26 cellular contexts compared by ENCODE assay signal in the genomic region with DNA sequence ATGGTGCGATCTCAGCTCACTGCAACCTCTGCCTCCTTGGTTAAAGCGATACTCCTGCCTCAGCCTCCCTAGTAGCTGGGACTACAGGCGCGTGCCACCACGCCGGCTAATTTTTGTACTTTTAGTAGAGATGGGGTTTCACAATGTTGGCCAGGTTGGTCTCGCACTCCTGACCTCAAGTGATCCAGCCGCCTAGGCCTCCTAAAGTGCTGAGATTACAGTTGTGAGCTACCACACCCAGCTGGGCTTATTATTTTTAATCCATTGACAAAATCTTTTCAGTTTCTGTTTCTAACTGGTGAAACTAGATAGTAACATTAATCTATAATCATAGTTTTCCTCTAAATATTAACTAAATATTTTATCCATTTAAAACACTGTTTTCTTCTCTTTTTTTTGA. TPM values are rescaled to one million over a fixed set of nuclear protein-coding genes. Genes with fewer than 3 reads are reported as not detected.
DNase-seq lines count a peak whose midpoint lies in the region; ATAC-seq and TF ChIP-seq lines count a peak whose summit lies in the region.
"Had no signal": no experiment of that assay in that cellular context is flagged by ENCODE, and none has a peak within 500 bp of the region (broad histone marks: within the 10 kb centered on the region; RNA-seq: fewer than 3 reads in every experiment).

No MANE protein-coding gene starts in this region.

- no peaks in the 10 kb centered on the region for H4K20me1 ChIP-seq in OCI-LY1 (ENCODE audit: insufficient read depth, low read length)

- DNase-seq in mucosa of descending colon (peak in 2 of 3 donors; percentile 6 to 18), midbrain (lab: John Stamatoyannopoulos, UW) (no peak), brain microvascular endothelial cell (no peak), middle frontal gyrus (ENCODE audit: extremely low spot score, low spot score) (no peak)
- DNase-seq in stimulated activated naive B cell treated with anti-CD40 and anti-IgM and Interleukin-4, amounts not matched to agents 10 μg/mL and 1 μg/mL and 100 μg/mL, for 72 hours, result no peak
- DNase-seq: activated CD4-positive, alpha-beta T cell treated with anti-CD3 and anti-CD28 coated beads, Interleukin-2, amount 50 U/mL, for 48 hours; activated naive CD4-positive, alpha-beta T cell treated with anti-CD3 and anti-CD28 coated beads, Interleukin-2, amount 50 U/mL, for 16 hours; Calu3; DND-41; HFFc6; lower lobe of right lung; NCI-H1436; NCI-H2107; T-helper 17 cell; upper lobe of right lung had no signal

- peaks cover 23 to 35% of the 10 kb centered on the region in 2 donors for H3K36me3 Mint-ChIP-seq in stimulated activated naive B cell treated with anti-CD40 and anti-IgM and Interleukin-4, amounts not matched to agents 10 μg/mL and 1 μg/mL and 100 μg/mL, for 72 hours

- peak overlapping the region; percentile 57 for H3K27ac Mint-ChIP-seq in stimulated activated naive B cell treated with anti-CD40 and anti-IgM and Interleukin-4, amounts not matched to agents 10 μg/mL and 1 μg/mL and 100 μg/mL, for 72 hours
- H3K27ac Mint-ChIP-seq: activated T-helper 1 cell treated with anti-CD3 and anti-CD28 coated beads, Interleukin-12 subunit alpha, Interleukin-12 subunit beta, Interleukin-2, Interleukin-4 antibody, amounts not matched to agents 30 ng/mL and 10 ng/mL and 1 ng/mL, durations not matched to agents 14 hours and 24 hours and 36 hours; HFFc6 had no signal

- intact Hi-C loops in mucosa of descending colon (cut with DNase I, micrococcal nuclease), result no loop called here

- in situ Hi-C loops in brain microvascular endothelial cell (cut with HindIII; ENCODE audit: low pct_ligation_motif_present, low sequenced_read_pairs), result no loop called here

- no peak overlapping the region for H3K9ac ChIP-seq in OCI-LY1 (ENCODE audit: low read length)

- peaks cover 5% of the 10 kb centered on the region; the same call in 1 of the 2 replicates for H3K79me2 ChIP-seq in OCI-LY1 (ENCODE audit: insufficient read depth, low read length)

- H3K27me3 ChIP-seq in OCI-LY1 (ENCODE audit: insufficient read depth, low read length) (no peaks in the 10 kb centered on the region), brain microvascular endothelial cell (replicated peaks) (no peaks in the 10 kb centered on the region)
- H3K27me3 ChIP-seq: upper lobe of right lung had no signal

- no peaks in the 10 kb centered on the region for H3K27me3 Mint-ChIP-seq in stimulated activated naive B cell treated with anti-CD40 and anti-IgM and Interleukin-4, amounts not matched to agents 10 μg/mL and 1 μg/mL and 100 μg/mL, for 72 hours
- H3K27me3 Mint-ChIP-seq: T-helper 17 cell had no signal

- no peak overlapping the region for H3K4me2 ChIP-seq in OCI-LY1 (ENCODE audit: low read length)

- no peak overlapping the region for H3K4me3 ChIP-seq in OCI-LY1 (ENCODE audit: low read depth, low read length, poor library complexity, severe bottlenecking)
- H3K4me3 ChIP-seq in mucosa of descending colon, result no peak overlapping the region
- no peak overlapping the region for H3K4me3 ChIP-seq in brain microvascular endothelial cell (ENCODE audit: low read depth, low read length)
- H3K4me3 ChIP-seq: GM23248, lower lobe of right lung, prostate gland, skin epidermis, upper lobe of right lung had no signal

- no peak for ATAC-seq in mucosa of descending colon
- ATAC-seq in stimulated activated naive B cell treated with anti-CD40 and anti-IgM and Interleukin-4, amounts not matched to agents 10 μg/mL and 1 μg/mL and 100 μg/mL, for 72 hours (replicated peaks), result no peak
- ATAC-seq: activated CD4-positive, CD25-positive, alpha-beta regulatory T cell treated with anti-CD3 and anti-CD28 coated beads, Interleukin-2, amount 50 U/mL, for 24 hours; lower lobe of right lung; SK-N-SH treated with all-trans-retinoic acid at 6 μM for 48 hours; T-helper 17 cell; upper lobe of right lung had no signal

- TF ChIP-seq CTCF in OCI-LY1 (IDR thresholded peaks at IDR 0.05; ENCODE audit: low read length), result no peak
- TF ChIP-seq CTCF in mucosa of descending colon (IDR thresholded peaks at IDR 0.05), result no peak
- TF ChIP-seq CTCF in brain microvascular endothelial cell (IDR thresholded peaks at IDR 0.05; ENCODE audit: low read depth, low read length, missing control alignments), result no peak

- peak overlapping the region in 1 of 2 donors; percentile 51 for H3K4me3 Mint-ChIP-seq in stimulated activated naive B cell treated with anti-CD40 and anti-IgM and Interleukin-4, amounts not matched to agents 10 μg/mL and 1 μg/mL and 100 μg/mL, for 72 hours
- H3K4me3 Mint-ChIP-seq: activated T-helper 1 cell treated with anti-CD3 and anti-CD28 coated beads, Interleukin-12 subunit alpha, Interleukin-12 subunit beta, Interleukin-2, Interleukin-4 antibody, amounts not matched to agents 30 ng/mL and 10 ng/mL and 1 ng/mL, durations not matched to agents 14 hours and 24 hours and 36 hours; CD14-positive monocyte; HFFc6; T-helper 17 cell had no signal

- peaks cover 0 to under 1% of the 10 kb centered on the region in 2 donors for H3K9me3 Mint-ChIP-seq in stimulated activated naive B cell treated with anti-CD40 and anti-IgM and Interleukin-4, amounts not matched to agents 10 μg/mL and 1 μg/mL and 100 μg/mL, for 72 hours
- H3K9me3 Mint-ChIP-seq: activated T-helper 1 cell treated with anti-CD3 and anti-CD28 coated beads, Interleukin-12 subunit alpha, Interleukin-12 subunit beta, Interleukin-2, Interleukin-4 antibody, amounts not matched to agents 30 ng/mL and 10 ng/mL and 1 ng/mL, durations not matched to agents 14 hours and 24 hours and 36 hours; HFFc6 had no signal

- H3K9me3 ChIP-seq in OCI-LY1 (ENCODE audit: low read length) (no peaks in the 10 kb centered on the region), mucosa of descending colon (no peaks in the 10 kb centered on the region)
- H3K9me3 ChIP-seq: lower lobe of right lung, prostate gland, upper lobe of right lung had no signal

- no peaks in the 10 kb centered on the region for H3F3A ChIP-seq in OCI-LY1 (ENCODE audit: insufficient read depth, low read length)

- H3K36me3 ChIP-seq in OCI-LY1 (ENCODE audit: insufficient read depth, low read length) (peaks cover 5% of the 10 kb centered on the region; the same call in 1 of the 2 replicates), mucosa of descending colon (ENCODE audit: low read depth) (no peaks in the 10 kb centered on the region), brain microvascular endothelial cell (replicated peaks) (no peaks in the 10 kb centered on the region)
- H3K36me3 ChIP-seq: lower lobe of right lung, prostate gland, upper lobe of right lung had no signal

- no peak overlapping the region for H2AFZ ChIP-seq in OCI-LY1 (ENCODE audit: low read length)
- H2AFZ ChIP-seq: GM23248 had no signal

- no peaks in the 10 kb centered on the region for H3K9me2 ChIP-seq in OCI-LY1 (ENCODE audit: low read depth, low read length)

- H3K4me1 Mint-ChIP-seq in stimulated activated naive B cell treated with anti-CD40 and anti-IgM and Interleukin-4, amounts not matched to agents 10 μg/mL and 1 μg/mL and 100 μg/mL, for 72 hours, result peaks cover 17 to 50% of the 10 kb centered on the region in 2 donors

- H3K4me1 ChIP-seq in OCI-LY1 (ENCODE audit: insufficient read depth, low read length, severe bottlenecking) (peaks cover 17% of the 10 kb centered on the region), mucosa of descending colon (ENCODE audit: low read depth) (peaks cover 6% of the 10 kb centered on the region)
- H3K4me1 ChIP-seq: prostate gland had no signal

- H3K27ac ChIP-seq in OCI-LY1 (ENCODE audit: low read depth, low read length, poor library complexity, severe bottlenecking), result peak overlapping the region; percentile 53
- peak overlapping the region; percentile 70 for H3K27ac ChIP-seq in cingulate gyrus (ENCODE audit: low read depth, low read length)
- H3K27ac ChIP-seq in brain microvascular endothelial cell, result no peak overlapping the region
- H3K27ac ChIP-seq: HL-60, lower lobe of right lung, prostate gland had no signal

RNA-seq across cellular contexts. Expression of a gene that starts 5.9 kb away (rescaled TPM):
- total RNA-seq in mucosa of descending colon, result 100 to 1,000 TPM in 1 of 3 donors, 10 to 100 TPM in 2; 87.1 to 129 (median 99.1) TPM

RNA-seq across cellular contexts. Expression of a gene that starts 11.3 kb away (rescaled TPM):
- 10 to 100 TPM; 47.8 to 86.8 (median 67.2) TPM for total RNA-seq in mucosa of descending colon

RNA-seq across cellular contexts. Expression of a gene that starts 35.2 kb away (rescaled TPM):
- total RNA-seq in mucosa of descending colon, result 10 to 100 TPM in 1 of 3 donors, 1 to 10 TPM in 2; 2.6 to 10.0 (median 8.1) TPM
- total RNA-seq: OCI-LY7, T-helper 17 cell had no signal

RNA-seq across cellular contexts. Expression of a gene that starts 39.8 kb away (rescaled TPM):
- total RNA-seq in mucosa of descending colon, result 1 to 10 TPM; 1.7 to 6.8 (median 1.9) TPM
- total RNA-seq: activated T-helper 1 cell treated with anti-CD3 and anti-CD28 coated beads, Interleukin-12 subunit alpha, Interleukin-12 subunit beta, Interleukin-2, Interleukin-4 antibody, amounts not matched to agents 30 ng/mL and 10 ng/mL and 1 ng/mL, durations not matched to agents 14 hours and 24 hours and 36 hours; Calu3; HFFc6; lower lobe of right lung; OCI-LY7; T-helper 17 cell had no signal

RNA-seq across cellular contexts. Expression of a gene that starts 42.4 kb away (rescaled TPM):
- 1 to 10 TPM in 2 of 3 donors, under 1 TPM in 1; 0.23 to 2.8 (median 1.3) TPM for total RNA-seq in mucosa of descending colon
- total RNA-seq: activated T-helper 1 cell treated with anti-CD3 and anti-CD28 coated beads, Interleukin-12 subunit alpha, Interleukin-12 subunit beta, Interleukin-2, Interleukin-4 antibody, amounts not matched to agents 30 ng/mL and 10 ng/mL and 1 ng/mL, durations not matched to agents 14 hours and 24 hours and 36 hours; Calu3; GM23248; HFFc6; lower lobe of right lung; OCI-LY7 had no signal

Comparison
In these comparisons a context has a peak if more than half of its experiments do, and no peak if none do; other contexts are left out.
1. DNase-seq: peak in mucosa of descending colon (2 of 3); none in stimulated activated naive B cell treated with anti-CD40 and anti-IgM and Interleukin-4, amounts not matched to agents 10 μg/mL and 1 μg/mL and 100 μg/mL, for 72 hours (single experiment), midbrain (single experiment), brain microvascular endothelial cell (single experiment) and middle frontal gyrus (single experiment).